Comparison of ENCODE assay signal across 1 cellular context in genomic region chr9:134376386-134377142, GRCh38.
TF ChIP-seq lines count a peak whose summit lies in the region.

No MANE protein-coding gene starts in this region.

TF ChIP-seq in HepG2, 621 proteins besides CTCF, POLR2A, EP300 and RAD21 (continued from another document and continues in another):
- TF ChIP-seq NFAT5 (CRISPR knock-in tag; IDR thresholded peaks at IDR 0.05) (no peak), RXRB (CRISPR knock-in tag; IDR thresholded peaks at IDR 0.05; ENCODE audit: borderline replicate concordance) (peak; percentile 63), HCFC1 (IDR thresholded peaks at IDR 0.05; ENCODE audit: low read depth, low read length) (no peak), NR1H2 (CRISPR knock-in tag; IDR thresholded peaks at IDR 0.05; ENCODE audit: borderline replicate concordance, low read depth) (no peak), SP4 (CRISPR knock-in tag; IDR thresholded peaks at IDR 0.05) (peak; percentile 69), ZNF24 (IDR thresholded peaks at IDR 0.05) (no peak), NR2F2 (IDR thresholded peaks at IDR 0.05; ENCODE audit: borderline replicate concordance, low read depth) (0 out of 2 replicates have a peak, but pooled peaks have one; percentile 54), ZNF34 (CRISPR knock-in tag; IDR thresholded peaks at IDR 0.05; ENCODE audit: borderline replicate concordance) (no peak), CBX1 (IDR thresholded peaks at IDR 0.05; ENCODE audit: low read depth) (no peak), CSRNP1 (CRISPR knock-in tag; IDR thresholded peaks at IDR 0.05) (no peak), ZBTB26 (CRISPR knock-in tag; IDR thresholded peaks at IDR 0.05; ENCODE audit: borderline replicate concordance) (no peak), SNAPC2 (CRISPR knock-in tag; IDR thresholded peaks at IDR 0.05) (no peak), ZNF225 (CRISPR knock-in tag; IDR thresholded peaks at IDR 0.05) (no peak), ATF4 (CRISPR knock-in tag; IDR thresholded peaks at IDR 0.05) (no peak), DNMT1 (CRISPR knock-in tag; IDR thresholded peaks at IDR 0.05) (no peak), ISX (CRISPR knock-in tag; conservative IDR thresholded peaks at IDR 0.05) (no peak), KDM6A (CRISPR knock-in tag; IDR thresholded peaks at IDR 0.05; ENCODE audit: low read depth) (no peak), ZNF589 (CRISPR knock-in tag; conservative IDR thresholded peaks at IDR 0.05) (no peak), IRF2 (CRISPR knock-in tag; IDR thresholded peaks at IDR 0.05) (no peak), NAIF1 (CRISPR knock-in tag; IDR thresholded peaks at IDR 0.05; ENCODE audit: borderline replicate concordance) (no peak), ZNF550 (CRISPR knock-in tag; IDR thresholded peaks at IDR 0.05; ENCODE audit: borderline replicate concordance) (no peak), IKZF4 (CRISPR knock-in tag; IDR thresholded peaks at IDR 0.05; ENCODE audit: borderline replicate concordance, low read depth, not compliant biosample characterization) (no peak), ZBTB33 (CRISPR knock-in tag; IDR thresholded peaks at IDR 0.05) (peak; percentile 96), E2F5 (CRISPR knock-in tag; conservative IDR thresholded peaks at IDR 0.05) (no peak), ATF5 (CRISPR knock-in tag; IDR thresholded peaks at IDR 0.05; ENCODE audit: low read depth) (no peak), GMEB1 (CRISPR knock-in tag; IDR thresholded peaks at IDR 0.05; ENCODE audit: borderline replicate concordance) (no peak), ZBTB39 (CRISPR knock-in tag; IDR thresholded peaks at IDR 0.05) (peak; percentile 51; the same call in 1 of the 2 replicates), ARID3A (IDR thresholded peaks at IDR 0.05; ENCODE audit: low read depth, low read length) (no peak), KDM5A (IDR thresholded peaks at IDR 0.05; ENCODE audit: borderline replicate concordance, low read length) (no peak), PITX1 (CRISPR knock-in tag; IDR thresholded peaks at IDR 0.05) (no peak), ZNF44 (CRISPR knock-in tag; IDR thresholded peaks at IDR 0.05) (no peak), NRL (CRISPR knock-in tag; IDR thresholded peaks at IDR 0.05; ENCODE audit: borderline replicate concordance) (no peak), ZNF761 (CRISPR knock-in tag; conservative IDR thresholded peaks at IDR 0.05) (no peak), ZNF501 (CRISPR knock-in tag; IDR thresholded peaks at IDR 0.05) (no peak), MED8 (CRISPR knock-in tag; IDR thresholded peaks at IDR 0.05; ENCODE audit: insufficient replicate concordance) (no peak), ZBTB14 (CRISPR knock-in tag; IDR thresholded peaks at IDR 0.05) (no peak), NCOA1 (CRISPR knock-in tag; IDR thresholded peaks at IDR 0.05) (no peak), ZNF234 (CRISPR knock-in tag; conservative IDR thresholded peaks at IDR 0.05) (no peak)
